ENCODE assay signal across 8 cellular contexts in genomic region chr10:89278034-89278535, GRCh38. TPM values are rescaled to one million over a fixed set of nuclear protein-coding genes. Genes with fewer than 3 reads are reported as not detected.
DNase-seq lines count a peak whose midpoint lies in the region; ATAC-seq and TF ChIP-seq lines count a peak whose summit lies in the region.

No MANE protein-coding gene starts in this region.

- H2BK120ac ChIP-seq in trophoblast cell (ENCODE audit: insufficient read depth, low read length, poor library complexity) = no peak overlapping the region

- H2AFZ ChIP-seq in trophoblast cell (ENCODE audit: insufficient read depth, low read length, poor library complexity) = no peak overlapping the region

- no peak overlapping the region for H3K18ac ChIP-seq in trophoblast cell (ENCODE audit: low read length)

- no CpG with 5 or more reads among the region's 1 CpG for WGBS in trophoblast cell (ENCODE audit: extremely low coverage, insufficient coverage, insufficient read length)

- no peak overlapping the region for H2AK5ac ChIP-seq in trophoblast cell (ENCODE audit: low read length)

- no peak overlapping the region for H4K12ac ChIP-seq in trophoblast cell (ENCODE audit: low read depth, low read length)

- H3K79me2 ChIP-seq in trophoblast cell (ENCODE audit: control insufficient read depth, insufficient read depth, low read length, poor library complexity) = no peaks in the 10 kb centered on the region

- H2BK12ac ChIP-seq in trophoblast cell (ENCODE audit: low read length) = peak overlapping the region; percentile 44

- peak overlapping the region; percentile 84 for H2BK5ac ChIP-seq in trophoblast cell (ENCODE audit: low read depth, low read length, poor library complexity)

- no peak for ATAC-seq in HG03520 (IDR thresholded peaks at IDR 0.05; ENCODE audit: unreplicated experiment)

- POLR2A ChIA-PET in BJ (lab: Charles Lee) = no interaction called here

- no peak overlapping the region for H3K4ac ChIP-seq in trophoblast cell (ENCODE audit: low read depth, low read length)

- CTCF ChIA-PET in BJ (lab: Yijun Ruan, JAX) = interaction anchor here (0.8 to 1.4 kb wide), 2 partner anchors 91 to 115 kb away, joined by 3 to 5 read pairs; partner anchors contain the start of gene IFIT1

- H3K14ac ChIP-seq in trophoblast cell (ENCODE audit: low read length) = no peak overlapping the region

- DNase-seq in BJ (ENCODE audit: low read depth) (peak; percentile 94), SJCRH30 (peak; percentile 68 to 76), fibroblast of the conjunctiva (ENCODE audit: low read depth) (peak; percentile 93), trophoblast cell (peak; percentile 61 to 75), cerebellar nuclear complex (lab: John Stamatoyannopoulos, UW) (no peak), KBM-7 (no peak)
- DNase-seq in stimulated activated CD4-positive, alpha-beta T cell treated with anti-CD3 and anti-CD28 coated beads, Interleukin-12 subunit alpha, Interleukin-12 subunit beta, amount 100 ng/mL, for 4 hours = no peak

- H3K9ac ChIP-seq in trophoblast cell (ENCODE audit: low read length) = no peak overlapping the region

- TF ChIP-seq CTCF in BJ (IDR thresholded peaks at IDR 0.05; ENCODE audit: insufficient read depth, low read depth, low read length) = no peak

- H3K27ac ChIP-seq in SJCRH30 = peak overlapping the region; percentile 60
- peak overlapping the region; percentile 71 for H3K27ac ChIP-seq in trophoblast cell (ENCODE audit: low read depth, low read length)

- H3K4me3 ChIP-seq in BJ (ENCODE audit: low read depth, low read length) (no peak overlapping the region), SJCRH30 (no peak overlapping the region), trophoblast cell (ENCODE audit: low read depth, low read length) (no peak overlapping the region)

- peak overlapping the region; percentile 62 for H4K8ac ChIP-seq in trophoblast cell (ENCODE audit: low read depth, low read length)

- H4K91ac ChIP-seq in trophoblast cell (ENCODE audit: low read depth, low read length) = no peak overlapping the region

- H3K27me3 ChIP-seq in BJ (ENCODE audit: control insufficient read depth, insufficient read depth, low read length) = no peaks in the 10 kb centered on the region
- no peaks in the 10 kb centered on the region for H3K27me3 ChIP-seq in SJCRH30
- H3K27me3 ChIP-seq in trophoblast cell (ENCODE audit: insufficient read depth, low read length) = no peaks in the 10 kb centered on the region

- peaks cover 3% of the 10 kb centered on the region for H3K79me1 ChIP-seq in trophoblast cell (ENCODE audit: low read length)

- in situ Hi-C loops in KBM-7 (cut with MboI; ENCODE audit: low pct_unique_long_range_greater_than_20kb, low sequenced_read_pairs) = loop anchor here (10.0 kb wide), 1 partner anchor 97 kb away; the partner anchor contains the start of gene IFIT1B

- H3K36me3 ChIP-seq in BJ (ENCODE audit: control insufficient read depth, insufficient read depth, low read length) = no peaks in the 10 kb centered on the region
- no peaks in the 10 kb centered on the region for H3K36me3 ChIP-seq in SJCRH30
- H3K36me3 ChIP-seq in trophoblast cell (ENCODE audit: control insufficient read depth in 1 of 2, insufficient read depth in 2 of 2, low read length in 2 of 2) = no peaks in the 10 kb centered on the region

- peaks cover 21% of the 10 kb centered on the region for H3K4me1 ChIP-seq in SJCRH30
- peaks cover 3% of the 10 kb centered on the region in 2 experiments for H3K4me1 ChIP-seq in trophoblast cell (ENCODE audit: control insufficient read depth in 1 of 2, insufficient read depth in 2 of 2, low read length in 2 of 2)

- H3K9me3 ChIP-seq in SJCRH30 (replicated peaks) (no peaks in the 10 kb centered on the region), trophoblast cell (ENCODE audit: insufficient read depth, low read depth, low read length) (no peaks in the 10 kb centered on the region)

- H3K23ac ChIP-seq in trophoblast cell (ENCODE audit: low read length) = no peak overlapping the region

- no peak overlapping the region for H3K4me2 ChIP-seq in trophoblast cell (ENCODE audit: low read length)

RNA-seq across cellular contexts. Expression of gene IFIT2, which starts 23.8 kb away (rescaled TPM):
- polyA plus RNA-seq in BJ (2011; rRNA removed) = 6.2 and 11.4 TPM in 2 replicates
- polyA minus RNA-seq in BJ (2011; rRNA and poly(A)+ RNA removed) = 3.7 TPM in 2 replicates
- 0.26 and 0.28 TPM in 2 replicates for total RNA-seq in SJCRH30 (2014; rRNA removed; shearing (Covaris generic))
- polyA plus RNA-seq in trophoblast cell (2013) = 0.05 and 0.06 TPM in 2 replicates

RNA-seq across cellular contexts. Expression of gene LIPA, which starts 26.5 kb away (rescaled TPM):
- polyA plus RNA-seq in BJ (2011; rRNA removed) = 80.3 and 145 TPM in 2 replicates
- 28.7 and 36.3 TPM in 2 replicates for polyA minus RNA-seq in BJ (2011; rRNA and poly(A)+ RNA removed)
- total RNA-seq in SJCRH30 (2014; rRNA removed; shearing (Covaris generic)) = 14.5 and 14.6 TPM in 2 replicates
- 27.3 and 27.4 TPM in 2 replicates for polyA plus RNA-seq in trophoblast cell (2013)

RNA-seq across cellular contexts. Expression of gene IFIT3, which starts 49.7 kb away (rescaled TPM):
- 18.7 and 25.8 TPM in 2 replicates for polyA plus RNA-seq in BJ (2011; rRNA removed)
- polyA minus RNA-seq in BJ (2011; rRNA and poly(A)+ RNA removed) = 5.5 and 5.8 TPM in 2 replicates
- 0.73 and 0.76 TPM in 2 replicates for total RNA-seq in SJCRH30 (2014; rRNA removed; shearing (Covaris generic))
- polyA plus RNA-seq in trophoblast cell (2013) = 0.11 and 0.14 TPM in 2 replicates

Comparison
In these comparisons a context has a peak if more than half of its experiments do, and no peak if none do; other contexts are left out.
1. DNase-seq: peak in BJ (single experiment), SJCRH30 (2 of 2), fibroblast of the conjunctiva (single experiment) and trophoblast cell (2 of 2); none in stimulated activated CD4-positive, alpha-beta T cell treated with anti-CD3 and anti-CD28 coated beads, Interleukin-12 subunit alpha, Interleukin-12 subunit beta, amount 100 ng/mL, for 4 hours (single experiment), cerebellar nuclear complex (0 of 2) and KBM-7 (single experiment).